Comparison of ENCODE assay signal across 12 cellular contexts in genomic region chr1:234621657-234622335, GRCh38. TPM values are rescaled to one million over a fixed set of nuclear protein-coding genes. Genes with fewer than 3 reads are reported as not detected.
DNase-seq lines count a peak whose midpoint lies in the region; ATAC-seq and TF ChIP-seq lines count a peak whose summit lies in the region.
"Had no signal": no experiment of that assay in that cellular context is flagged by ENCODE, and none has a peak within 500 bp of the region (broad histone marks: within the 10 kb centered on the region; RNA-seq: fewer than 3 reads in every experiment).

No MANE protein-coding gene starts in this region.

- no peak overlapping the region for H3K27ac Mint-ChIP-seq in GM23338
- H3K27ac Mint-ChIP-seq: activated T-helper 2 cell treated with anti-CD3 and anti-CD28 coated beads, Interferon-gamma antibody, Interleukin-2, Interleukin-4, amounts not matched to agents 10 μg/mL and 5 μg/mL and 100 μg/mL, durations not matched to agents 14 hours and 24 hours and 36 hours had no signal

- ATAC-seq in psoas muscle: no peak
- no peak for ATAC-seq in GM18519 (IDR thresholded peaks at IDR 0.05; ENCODE audit: low FRiP score, unreplicated experiment)
- ATAC-seq in GM23338: no peak

- 31 to 39% (median 32%) methylated on average over 7 of the region's 7 CpGs for WGBS in psoas muscle, 3 donors

- H3K4me3 Mint-ChIP-seq in GM23338: no peak overlapping the region

- peak; percentile 87 for DNase-seq in Daoy (ENCODE audit: low read depth)
- peak; percentile 54 to 87 for DNase-seq in NCI-H446 (lab: John Stamatoyannopoulos, UW)
- peak; percentile 81 for DNase-seq in choroid plexus epithelial cell (ENCODE audit: low read depth)
- no peak for DNase-seq in psoas muscle
- no peak for DNase-seq in vagina (ENCODE audit: extremely low spot score in 2 of 2)
- no peak for DNase-seq in GM23338 (ENCODE audit: low spot score)
- DNase-seq: GDM1; hypothalamus; stimulated activated CD4-positive, alpha-beta T cell treated with anti-CD3 and anti-CD28 coated beads, Interleukin-15, amount 100 ng/mL, for 24 hours had no signal

- no peak for TF ChIP-seq POLR2A in vagina (IDR thresholded peaks at IDR 0.05)

- H3K4me1 ChIP-seq in psoas muscle (peaks cover 58% of the 10 kb centered on the region), vagina (peaks cover 28% of the 10 kb centered on the region), GM23338 (ENCODE audit: insufficient read depth) (peaks cover 29% of the 10 kb centered on the region)

- no peaks in the 10 kb centered on the region for H3K79me2 ChIP-seq in GM23338 (replicated peaks; ENCODE audit: insufficient read depth)

- intact Hi-C loops in psoas muscle (cut with DNase I): no loop called here
- intact Hi-C loops in vagina (cut with DNase I): no loop called here

- no peaks in the 10 kb centered on the region for H3F3A ChIP-seq in GM23338 (replicated peaks; ENCODE audit: low read depth)

- H3K36me3 Mint-ChIP-seq in GM23338 (ENCODE audit: low read depth): no peaks in the 10 kb centered on the region

- peaks cover 4% of the 10 kb centered on the region for H3K27me3 Mint-ChIP-seq in GM23338 (ENCODE audit: insufficient read depth, low read depth, poor library complexity)

- no peaks in the 10 kb centered on the region for H3K9me2 ChIP-seq in GM23338 (ENCODE audit: insufficient read depth)

- peaks cover 45% of the 10 kb centered on the region for H3K4me1 Mint-ChIP-seq in GM23338

- TF ChIP-seq CTCF in choroid plexus epithelial cell (conservative IDR thresholded peaks at IDR 0.05; ENCODE audit: low read depth, low read length) (no peak), psoas muscle (IDR thresholded peaks at IDR 0.05) (no peak), vagina (IDR thresholded peaks at IDR 0.05) (no peak), GM23338 (conservative IDR thresholded peaks at IDR 0.05; ENCODE audit: low read depth in 2 of 2) (no peak)

- H2AFZ ChIP-seq in GM23338: no peak overlapping the region

- H4K20me1 ChIP-seq in GM23338 (replicated peaks; ENCODE audit: insufficient read depth): no peaks in the 10 kb centered on the region

- no peaks in the 10 kb centered on the region for H3K9me3 Mint-ChIP-seq in GM23338
- H3K9me3 Mint-ChIP-seq: activated T-helper 2 cell treated with anti-CD3 and anti-CD28 coated beads, Interferon-gamma antibody, Interleukin-2, Interleukin-4, amounts not matched to agents 10 μg/mL and 5 μg/mL and 100 μg/mL, durations not matched to agents 14 hours and 24 hours and 36 hours had no signal

- no peaks in the 10 kb centered on the region for H3K36me3 ChIP-seq in psoas muscle (ENCODE audit: insufficient read depth in 1 of 2, low read depth in 1 of 2)
- H3K36me3 ChIP-seq in vagina: no peaks in the 10 kb centered on the region
- no peaks in the 10 kb centered on the region; the same call in 1 of the 2 replicates for H3K36me3 ChIP-seq in GM23338 (ENCODE audit: insufficient read depth)

- H3K27ac ChIP-seq in psoas muscle (peak overlapping the region; percentile 58), vagina (no peak overlapping the region), GM23338 (ENCODE audit: low read depth) (no peak overlapping the region)
- H3K27ac ChIP-seq: VCaP had no signal

- H3K9me3 ChIP-seq in psoas muscle: no peaks in the 10 kb centered on the region
- no peaks in the 10 kb centered on the region for H3K9me3 ChIP-seq in vagina

- no peak overlapping the region for H3K4me2 ChIP-seq in GM23338

- no peaks in the 10 kb centered on the region for H3K27me3 ChIP-seq in psoas muscle (ENCODE audit: insufficient read depth in 3 of 3, low read length in 2 of 3)
- no peaks in the 10 kb centered on the region for H3K27me3 ChIP-seq in vagina
- no peaks in the 10 kb centered on the region for H3K27me3 ChIP-seq in GM23338 (ENCODE audit: insufficient read depth)

- no peak overlapping the region for H3K4me3 ChIP-seq in choroid plexus epithelial cell (ENCODE audit: low read depth, low read length)
- H3K4me3 ChIP-seq in psoas muscle: no peak overlapping the region
- H3K4me3 ChIP-seq in vagina: no peak overlapping the region
- no peak overlapping the region for H3K4me3 ChIP-seq in GM23338

TF ChIP-seq in GM23338, 12 proteins besides CTCF, POLR2A, EP300 and RAD21 (continues in another document):
- TF ChIP-seq, protein P1, sequence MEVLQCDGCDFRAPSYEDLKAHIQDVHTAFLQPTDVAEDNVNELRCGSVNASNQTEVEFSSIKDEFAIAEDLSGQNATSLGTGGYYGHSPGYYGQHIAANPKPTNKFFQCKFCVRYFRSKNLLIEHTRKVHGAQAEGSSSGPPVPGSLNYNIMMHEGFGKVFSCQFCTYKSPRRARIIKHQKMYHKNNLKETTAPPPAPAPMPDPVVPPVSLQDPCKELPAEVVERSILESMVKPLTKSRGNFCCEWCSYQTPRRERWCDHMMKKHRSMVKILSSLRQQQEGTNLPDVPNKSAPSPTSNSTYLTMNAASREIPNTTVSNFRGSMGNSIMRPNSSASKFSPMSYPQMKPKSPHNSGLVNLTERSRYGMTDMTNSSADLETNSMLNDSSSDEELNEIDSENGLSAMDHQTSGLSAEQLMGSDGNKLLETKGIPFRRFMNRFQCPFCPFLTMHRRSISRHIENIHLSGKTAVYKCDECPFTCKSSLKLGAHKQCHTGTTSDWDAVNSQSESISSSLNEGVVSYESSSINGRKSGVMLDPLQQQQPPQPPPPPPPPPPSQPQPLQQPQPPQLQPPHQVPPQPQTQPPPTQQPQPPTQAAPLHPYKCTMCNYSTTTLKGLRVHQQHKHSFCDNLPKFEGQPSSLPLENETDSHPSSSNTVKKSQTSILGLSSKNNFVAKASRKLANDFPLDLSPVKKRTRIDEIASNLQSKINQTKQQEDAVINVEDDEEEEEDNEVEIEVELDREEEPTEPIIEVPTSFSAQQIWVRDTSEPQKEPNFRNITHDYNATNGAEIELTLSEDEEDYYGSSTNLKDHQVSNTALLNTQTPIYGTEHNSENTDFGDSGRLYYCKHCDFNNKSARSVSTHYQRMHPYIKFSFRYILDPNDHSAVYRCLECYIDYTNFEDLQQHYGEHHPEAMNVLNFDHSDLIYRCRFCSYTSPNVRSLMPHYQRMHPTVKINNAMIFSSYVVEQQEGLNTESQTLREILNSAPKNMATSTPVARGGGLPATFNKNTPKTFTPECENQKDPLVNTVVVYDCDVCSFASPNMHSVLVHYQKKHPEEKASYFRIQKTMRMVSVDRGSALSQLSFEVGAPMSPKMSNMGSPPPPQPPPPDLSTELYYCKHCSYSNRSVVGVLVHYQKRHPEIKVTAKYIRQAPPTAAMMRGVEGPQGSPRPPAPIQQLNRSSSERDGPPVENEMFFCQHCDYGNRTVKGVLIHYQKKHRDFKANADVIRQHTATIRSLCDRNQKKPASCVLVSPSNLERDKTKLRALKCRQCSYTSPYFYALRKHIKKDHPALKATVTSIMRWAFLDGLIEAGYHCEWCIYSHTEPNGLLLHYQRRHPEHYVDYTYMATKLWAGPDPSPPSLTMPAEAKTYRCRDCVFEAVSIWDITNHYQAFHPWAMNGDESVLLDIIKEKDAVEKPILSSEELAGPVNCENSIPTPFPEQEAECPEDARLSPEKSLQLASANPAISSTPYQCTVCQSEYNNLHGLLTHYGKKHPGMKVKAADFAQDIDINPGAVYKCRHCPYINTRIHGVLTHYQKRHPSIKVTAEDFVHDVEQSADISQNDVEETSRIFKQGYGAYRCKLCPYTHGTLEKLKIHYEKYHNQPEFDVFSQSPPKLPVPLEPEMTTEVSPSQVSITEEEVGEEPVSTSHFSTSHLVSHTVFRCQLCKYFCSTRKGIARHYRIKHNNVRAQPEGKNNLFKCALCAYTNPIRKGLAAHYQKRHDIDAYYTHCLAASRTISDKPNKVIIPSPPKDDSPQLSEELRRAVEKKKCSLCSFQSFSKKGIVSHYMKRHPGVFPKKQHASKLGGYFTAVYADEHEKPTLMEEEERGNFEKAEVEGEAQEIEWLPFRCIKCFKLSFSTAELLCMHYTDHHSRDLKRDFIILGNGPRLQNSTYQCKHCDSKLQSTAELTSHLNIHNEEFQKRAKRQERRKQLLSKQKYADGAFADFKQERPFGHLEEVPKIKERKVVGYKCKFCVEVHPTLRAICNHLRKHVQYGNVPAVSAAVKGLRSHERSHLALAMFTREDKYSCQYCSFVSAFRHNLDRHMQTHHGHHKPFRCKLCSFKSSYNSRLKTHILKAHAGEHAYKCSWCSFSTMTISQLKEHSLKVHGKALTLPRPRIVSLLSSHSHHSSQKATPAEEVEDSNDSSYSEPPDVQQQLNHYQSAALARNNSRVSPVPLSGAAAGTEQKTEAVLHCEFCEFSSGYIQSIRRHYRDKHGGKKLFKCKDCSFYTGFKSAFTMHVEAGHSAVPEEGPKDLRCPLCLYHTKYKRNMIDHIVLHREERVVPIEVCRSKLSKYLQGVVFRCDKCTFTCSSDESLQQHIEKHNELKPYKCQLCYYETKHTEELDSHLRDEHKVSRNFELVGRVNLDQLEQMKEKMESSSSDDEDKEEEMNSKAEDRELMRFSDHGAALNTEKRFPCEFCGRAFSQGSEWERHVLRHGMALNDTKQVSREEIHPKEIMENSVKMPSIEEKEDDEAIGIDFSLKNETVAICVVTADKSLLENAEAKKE (CRISPR knock-in tag; IDR thresholded peaks at IDR 0.05): no peak
- TF ChIP-seq EZH2 (IDR thresholded peaks at IDR 0.05; ENCODE audit: low read depth, unreplicated experiment): no peak
- TF ChIP-seq ETS1 (IDR thresholded peaks at IDR 0.05): no peak
- no peak for TF ChIP-seq ZNF331 (CRISPR knock-in tag; IDR thresholded peaks at IDR 0.05; ENCODE audit: low read depth)
- no peak for TF ChIP-seq NANOG (IDR thresholded peaks at IDR 0.05; ENCODE audit: borderline replicate concordance)
- no peak for TF ChIP-seq EZH2phosphoT487 (IDR thresholded peaks at IDR 0.05; ENCODE audit: unreplicated experiment)
- no peak for TF ChIP-seq POLR2AphosphoS5 (IDR thresholded peaks at IDR 0.05; ENCODE audit: low read depth)
- TF ChIP-seq ZNF114 (CRISPR knock-in tag; IDR thresholded peaks at IDR 0.05): no peak

RNA-seq across cellular contexts. Expression of gene IRF2BP2, which starts 11.8 kb away (rescaled TPM):
- 50.6 and 51.9 TPM in 2 replicates for total RNA-seq in Daoy (2014; rRNA removed; shearing (Covaris generic))
- 100 to 1,000 TPM in 1 of 4 donors, 10 to 100 TPM in 3; 73.4 to 116 (median 87.8) TPM for total RNA-seq in psoas muscle
- 10 to 100 TPM; 53.6 to 63.6 (median 56.4) TPM for polyA plus RNA-seq in psoas muscle
- 72.9 TPM for total RNA-seq in vagina
- 62.4 and 62.9 TPM in 2 replicates for total RNA-seq in GM23338 (2014; rRNA removed; shearing (Covaris generic))
- 19.4 and 21.5 TPM in 2 replicates for polyA plus RNA-seq in GM23338 (2016; fragmentation: Nextera tagmentation; extraction: Ambion mirVana)

Comparison
In these comparisons a context has a peak if more than half of its experiments do, and no peak if none do; other contexts are left out.
1. DNase-seq: peak in Daoy (single experiment), NCI-H446 (2 of 2) and choroid plexus epithelial cell (single experiment); none in psoas muscle (0 of 2), vagina (0 of 2) and GM23338 (single experiment).